Comparison of ENCODE assay signal across 1 cellular context in genomic region chr19:21197589-21198295, GRCh38.
TF ChIP-seq lines count a peak whose summit lies in the region.

No MANE protein-coding gene starts in this region.

TF ChIP-seq in K562, 482 proteins besides CTCF, POLR2A, EP300 and RAD21 (continued from another document and continues in another):
- no peak for TF ChIP-seq PRDM10 (IDR thresholded peaks at IDR 0.05; ENCODE audit: partially characterized antibody)
- TF ChIP-seq, protein P1, sequence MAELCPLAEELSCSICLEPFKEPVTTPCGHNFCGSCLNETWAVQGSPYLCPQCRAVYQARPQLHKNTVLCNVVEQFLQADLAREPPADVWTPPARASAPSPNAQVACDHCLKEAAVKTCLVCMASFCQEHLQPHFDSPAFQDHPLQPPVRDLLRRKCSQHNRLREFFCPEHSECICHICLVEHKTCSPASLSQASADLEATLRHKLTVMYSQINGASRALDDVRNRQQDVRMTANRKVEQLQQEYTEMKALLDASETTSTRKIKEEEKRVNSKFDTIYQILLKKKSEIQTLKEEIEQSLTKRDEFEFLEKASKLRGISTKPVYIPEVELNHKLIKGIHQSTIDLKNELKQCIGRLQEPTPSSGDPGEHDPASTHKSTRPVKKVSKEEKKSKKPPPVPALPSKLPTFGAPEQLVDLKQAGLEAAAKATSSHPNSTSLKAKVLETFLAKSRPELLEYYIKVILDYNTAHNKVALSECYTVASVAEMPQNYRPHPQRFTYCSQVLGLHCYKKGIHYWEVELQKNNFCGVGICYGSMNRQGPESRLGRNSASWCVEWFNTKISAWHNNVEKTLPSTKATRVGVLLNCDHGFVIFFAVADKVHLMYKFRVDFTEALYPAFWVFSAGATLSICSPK (IDR thresholded peaks at IDR 0.05; ENCODE audit: borderline replicate concordance): no peak
- TF ChIP-seq MGA (IDR thresholded peaks at IDR 0.05): no peak
- TF ChIP-seq TEAD4 (IDR thresholded peaks at IDR 0.05; ENCODE audit: low read length): peak; percentile 83
- TF ChIP-seq TEAD4 (CRISPR knock-in tag; IDR thresholded peaks at IDR 0.05; ENCODE audit: borderline replicate concordance): no peak
- peak; percentile 58; the same call in 1 of the 2 replicates for TF ChIP-seq KLF16 (IDR thresholded peaks at IDR 0.05)
- TF ChIP-seq ZNF232 (CRISPR knock-in tag; IDR thresholded peaks at IDR 0.05): no peak
- no peak for TF ChIP-seq HCFC1 (IDR thresholded peaks at IDR 0.05; ENCODE audit: low read depth, low read length)
- no peak for TF ChIP-seq EZH2 (IDR thresholded peaks at IDR 0.05; ENCODE audit: borderline replicate concordance, low read depth, low read length)
- TF ChIP-seq, protein P2, sequence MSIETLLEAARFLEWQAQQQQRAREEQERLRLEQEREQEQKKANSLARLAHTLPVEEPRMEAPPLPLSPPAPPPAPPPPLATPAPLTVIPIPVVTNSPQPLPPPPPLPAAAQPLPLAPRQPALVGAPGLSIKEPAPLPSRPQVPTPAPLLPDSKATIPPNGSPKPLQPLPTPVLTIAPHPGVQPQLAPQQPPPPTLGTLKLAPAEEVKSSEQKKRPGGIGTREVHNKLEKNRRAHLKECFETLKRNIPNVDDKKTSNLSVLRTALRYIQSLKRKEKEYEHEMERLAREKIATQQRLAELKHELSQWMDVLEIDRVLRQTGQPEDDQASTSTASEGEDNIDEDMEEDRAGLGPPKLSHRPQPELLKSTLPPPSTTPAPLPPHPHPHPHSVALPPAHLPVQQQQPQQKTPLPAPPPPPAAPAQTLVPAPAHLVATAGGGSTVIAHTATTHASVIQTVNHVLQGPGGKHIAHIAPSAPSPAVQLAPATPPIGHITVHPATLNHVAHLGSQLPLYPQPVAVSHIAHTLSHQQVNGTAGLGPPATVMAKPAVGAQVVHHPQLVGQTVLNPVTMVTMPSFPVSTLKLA (conservative IDR thresholded peaks at IDR 0.05): peak in 1 of 2 experiments; percentile 45; a peak in 2 of 4 replicates
- TF ChIP-seq FOXJ3 (CRISPR knock-in tag; IDR thresholded peaks at IDR 0.05): no peak
- TF ChIP-seq CC2D1A (IDR thresholded peaks at IDR 0.05): 0 out of 2 replicates have a peak, but pooled peaks have one; percentile 41
- TF ChIP-seq TCF3 (CRISPR knock-in tag; IDR thresholded peaks at IDR 0.05): peak; percentile 92
- TF ChIP-seq CTBP1 (IDR thresholded peaks at IDR 0.05; ENCODE audit: borderline replicate concordance): 0 out of 2 replicates have a peak, but pooled peaks have one; percentile 27
- TF ChIP-seq NCOA1 (IDR thresholded peaks at IDR 0.05; ENCODE audit: low read depth): 0 out of 2 replicates have a peak, but pooled peaks have one; percentile 73
- TF ChIP-seq ZNF407 (IDR thresholded peaks at IDR 0.05; ENCODE audit: low read depth): no peak
- no peak for TF ChIP-seq FOXA1 (IDR thresholded peaks at IDR 0.05; ENCODE audit: borderline replicate concordance)
- TF ChIP-seq TAF7 (tag; IDR thresholded peaks at IDR 0.05): no peak
- TF ChIP-seq ZBTB7A (IDR thresholded peaks at IDR 0.05; ENCODE audit: borderline replicate concordance, control insufficient read depth, low read depth, low read length): no peak
- TF ChIP-seq MEF2D (tag; conservative IDR thresholded peaks at IDR 0.05; ENCODE audit: low read depth): no peak
- TF ChIP-seq DMBX1 (CRISPR knock-in tag; IDR thresholded peaks at IDR 0.05; ENCODE audit: borderline replicate concordance): no peak
- TF ChIP-seq GTF2A2 (tag; IDR thresholded peaks at IDR 0.05): no peak
- no peak for TF ChIP-seq ZNF561 (CRISPR knock-in tag; conservative IDR thresholded peaks at IDR 0.05)
- no peak for TF ChIP-seq POLR2H (tag; IDR thresholded peaks at IDR 0.05; ENCODE audit: low read depth)
- no peak for TF ChIP-seq ZNF408 (CRISPR knock-in tag; IDR thresholded peaks at IDR 0.05; ENCODE audit: low read depth)
- no peak for TF ChIP-seq MAFG (tag; conservative IDR thresholded peaks at IDR 0.05)
